In genomic region chr4:2786794-2787229, GRCh38 we compare ENCODE assay signal across 9 cellular contexts. TPM values are rescaled to one million over a fixed set of nuclear protein-coding genes. Genes with fewer than 3 reads are reported as not detected.
DNase-seq lines count a peak whose midpoint lies in the region; ATAC-seq, FAIRE-seq and TF ChIP-seq lines count a peak whose summit lies in the region.
"Had no signal": no experiment of that assay in that cellular context is flagged by ENCODE, and none has a peak within 500 bp of the region (broad histone marks: within the 10 kb centered on the region; RNA-seq: fewer than 3 reads in every experiment).

No MANE protein-coding gene starts in this region.

- no peaks in the 10 kb centered on the region for H3K27me3 ChIP-seq in CD8-positive, alpha-beta memory T cell (ENCODE audit: insufficient read depth, low read length, poor library complexity, severe bottlenecking)
- no peaks in the 10 kb centered on the region for H3K27me3 ChIP-seq in mesendoderm (ENCODE audit: insufficient read depth, low read length, poor library complexity)

- H3K4me1 ChIP-seq in CD8-positive, alpha-beta memory T cell (ENCODE audit: insufficient read depth, low read length) = peaks cover 36% of the 10 kb centered on the region
- no peaks in the 10 kb centered on the region for H3K4me1 ChIP-seq in mesendoderm (ENCODE audit: control insufficient read depth, low read depth, low read length)

- H3K56ac ChIP-seq in mesendoderm (ENCODE audit: low read length) = peak overlapping the region; percentile 34

- WGBS in mesendoderm (ENCODE audit: extremely low coverage, insufficient coverage, low lambda C conversion rate) = no CpG with 5 or more reads among the region's 9 CpGs

- CTCF ChIA-PET in CD8-positive, alpha-beta memory T cell (lab: Charles Lee) = interaction anchor here (1.2 to 2.4 kb wide), 2 partner anchors 23 to 144 kb away, joined by 4 to 9 read pairs; no protein-coding TSS in a partner anchor
- CTCF ChIA-PET in activated CD8-positive, alpha-beta T cell treated with anti-CD3 and anti-CD28 coated beads, Interleukin-2, amount 10 ng/mL, durations not matched to agents 7 days and 5 days (lab: Charles Lee) = interaction anchor here (0.7 to 1.2 kb wide), 2 partner anchors 12 to 23 kb away, joined by 4 read pairs; no protein-coding TSS in a partner anchor

- H3K4me3 Mint-ChIP-seq in CD8-positive, alpha-beta memory T cell = peak overlapping the region in 3 of 7 donors; percentile 47 to 74 (median 65)
- no peak overlapping the region for H3K4me3 Mint-ChIP-seq in activated CD8-positive, alpha-beta T cell treated with anti-CD3 and anti-CD28 coated beads, Interleukin-2, amount 10 ng/mL, durations not matched to agents 7 days and 5 days

- peaks cover 5 to 13% (median 7%) of the 10 kb centered on the region in 5 donors for H3K9me3 Mint-ChIP-seq in CD8-positive, alpha-beta memory T cell
- H3K9me3 Mint-ChIP-seq in activated CD8-positive, alpha-beta T cell treated with anti-CD3 and anti-CD28 coated beads, Interleukin-2, amount 10 ng/mL, durations not matched to agents 7 days and 5 days (ENCODE audit: insufficient read depth) = no peaks in the 10 kb centered on the region

- H3K4me2 ChIP-seq in mesendoderm (ENCODE audit: low read length) = no peak overlapping the region

- no peak overlapping the region for H3K4ac ChIP-seq in mesendoderm (ENCODE audit: low read depth, low read length)

- POLR2A ChIA-PET in CD8-positive, alpha-beta memory T cell (lab: Charles Lee) = interaction anchor here (1.4 kb wide), 1 partner anchor 25 kb away, joined by 4 read pairs; no protein-coding TSS in a partner anchor
- POLR2A ChIA-PET in activated CD8-positive, alpha-beta T cell treated with anti-CD3 and anti-CD28 coated beads, Interleukin-2, amount 10 ng/mL, durations not matched to agents 7 days and 5 days (lab: Charles Lee) = interaction anchor here (0.9 to 1.6 kb wide), 2 partner anchors 11 to 12 kb away, joined by 3 to 11 read pairs; no protein-coding TSS in a partner anchor

- H3K23ac ChIP-seq in mesendoderm (ENCODE audit: low read length) = no peak overlapping the region

- no peak overlapping the region for H2BK15ac ChIP-seq in mesendoderm (replicated peaks; ENCODE audit: low read depth)

- H3K18ac ChIP-seq in mesendoderm (ENCODE audit: low read length) = no peak overlapping the region

- H4K5ac ChIP-seq in mesendoderm (ENCODE audit: low read length) = no peak overlapping the region

- no peak for TF ChIP-seq CTCF in D721Med (IDR thresholded peaks at IDR 0.05; ENCODE audit: insufficient read depth, missing control alignments)

- ATAC-seq in GM21786 (IDR thresholded peaks at IDR 0.05; ENCODE audit: unreplicated experiment) = peak; percentile 11
- ATAC-seq in activated CD8-positive, alpha-beta T cell treated with anti-CD3 and anti-CD28 coated beads, Interleukin-2, amount 10 ng/mL, durations not matched to agents 7 days and 5 days = no peak

- H4K8ac ChIP-seq in mesendoderm (ENCODE audit: low read depth, low read length) = no peak overlapping the region

- H3K27ac ChIP-seq in CD8-positive, alpha-beta memory T cell (ENCODE audit: low read depth, low read length) = peak overlapping the region; percentile 43
- H3K27ac ChIP-seq in mesendoderm (ENCODE audit: low read depth, low read length) = no peak overlapping the region

- H3K79me2 ChIP-seq in mesendoderm (ENCODE audit: control insufficient read depth, insufficient read depth, low read length) = no peaks in the 10 kb centered on the region

- no peaks in the 10 kb centered on the region for H3K9me3 ChIP-seq in CD8-positive, alpha-beta memory T cell (ENCODE audit: low read length)
- H3K9me3 ChIP-seq: mucosa of descending colon had no signal

- peaks cover 0 to 11% (median 0%) of the 10 kb centered on the region in 3 donors for H3K36me3 Mint-ChIP-seq in CD8-positive, alpha-beta memory T cell
- no peaks in the 10 kb centered on the region for H3K36me3 Mint-ChIP-seq in activated CD8-positive, alpha-beta T cell treated with anti-CD3 and anti-CD28 coated beads, Interleukin-2, amount 10 ng/mL, durations not matched to agents 7 days and 5 days (ENCODE audit: low read depth)

- H3K27ac Mint-ChIP-seq in CD8-positive, alpha-beta memory T cell = peak overlapping the region; percentile 87 to 97 (median 92)
- peak overlapping the region; percentile 81 for H3K27ac Mint-ChIP-seq in activated CD8-positive, alpha-beta T cell treated with anti-CD3 and anti-CD28 coated beads, Interleukin-2, amount 10 ng/mL, durations not matched to agents 7 days and 5 days

- no peak for FAIRE-seq in D721Med (lab: Jason Lieb, UNC)

- H3K36me3 ChIP-seq in CD8-positive, alpha-beta memory T cell (ENCODE audit: insufficient read depth, low read length) = no peaks in the 10 kb centered on the region
- H3K36me3 ChIP-seq in mesendoderm (ENCODE audit: control insufficient read depth, insufficient read depth, low read length) = no peaks in the 10 kb centered on the region

- no peak overlapping the region for H2AK5ac ChIP-seq in mesendoderm (ENCODE audit: low read length)

- peaks cover 34 to 68% (median 49%) of the 10 kb centered on the region in 3 donors for H3K4me1 Mint-ChIP-seq in CD8-positive, alpha-beta memory T cell
- H3K4me1 Mint-ChIP-seq in activated CD8-positive, alpha-beta T cell treated with anti-CD3 and anti-CD28 coated beads, Interleukin-2, amount 10 ng/mL, durations not matched to agents 7 days and 5 days (ENCODE audit: low read depth) = peaks cover 42% of the 10 kb centered on the region

- no peak overlapping the region for H2BK5ac ChIP-seq in mesendoderm (ENCODE audit: low read length)

- no peaks in the 10 kb centered on the region for H3K27me3 Mint-ChIP-seq in CD8-positive, alpha-beta memory T cell
- H3K27me3 Mint-ChIP-seq in activated CD8-positive, alpha-beta T cell treated with anti-CD3 and anti-CD28 coated beads, Interleukin-2, amount 10 ng/mL, durations not matched to agents 7 days and 5 days (ENCODE audit: low read depth) = peaks cover 7% of the 10 kb centered on the region

- H3K4me3 ChIP-seq in CD8-positive, alpha-beta memory T cell (ENCODE audit: low read length) = no peak overlapping the region
- H3K4me3 ChIP-seq in mesendoderm (ENCODE audit: low read length) = no peak overlapping the region
- H3K4me3 ChIP-seq: mucosa of descending colon had no signal

- no peak for DNase-seq in CD8-positive, alpha-beta memory T cell
- no peak for DNase-seq in activated CD8-positive, alpha-beta T cell treated with anti-CD3 and anti-CD28 coated beads, Interleukin-2, amount 10 ng/mL, durations not matched to agents 7 days and 5 days
- DNase-seq in mesendoderm = no peak
- DNase-seq in COLO668 (lab: John Stamatoyannopoulos, UW; ENCODE audit: unreplicated experiment) = no peak
- DNase-seq in D721Med (ENCODE audit: insufficient read length, low spot score) = no peak
- DNase-seq in SW 1271 (lab: John Stamatoyannopoulos, UW) = no peak
- DNase-seq in ureter (ENCODE audit: low spot score) = no peak

- H2BK120ac ChIP-seq in mesendoderm (ENCODE audit: low read depth, low read length) = no peak overlapping the region

- no peaks in the 10 kb centered on the region for H3K79me1 ChIP-seq in mesendoderm (ENCODE audit: low read length)

- H3K9ac ChIP-seq in mesendoderm (ENCODE audit: low read length) = no peak overlapping the region

RNA-seq across cellular contexts. Expression of gene SH3BP2, which starts 6.1 kb away (rescaled TPM):
- 10 to 100 TPM; 68.8 to 75.4 TPM for total RNA-seq in CD8-positive, alpha-beta memory T cell
- 35.7 TPM for polyA plus RNA-seq in CD8-positive, alpha-beta memory T cell
- total RNA-seq in activated CD8-positive, alpha-beta T cell treated with anti-CD3 and anti-CD28 coated beads, Interleukin-2, amount 10 ng/mL, durations not matched to agents 7 days and 5 days = 10 to 100 TPM; 88.2 to 93.0 TPM
- polyA plus RNA-seq in mesendoderm (2013, experiment 1 of 2) = 19.3 TPM
- 19.0 TPM for polyA plus RNA-seq in mesendoderm (2013, experiment 2 of 2)
- 109 TPM for total RNA-seq in ureter

RNA-seq across cellular contexts. Expression of gene TNIP2, which starts 30.7 kb away (rescaled TPM):
- total RNA-seq in CD8-positive, alpha-beta memory T cell = 10 to 100 TPM; 87.7 to 92.3 TPM
- polyA plus RNA-seq in CD8-positive, alpha-beta memory T cell = 57.4 TPM
- total RNA-seq in activated CD8-positive, alpha-beta T cell treated with anti-CD3 and anti-CD28 coated beads, Interleukin-2, amount 10 ng/mL, durations not matched to agents 7 days and 5 days = 10 to 100 TPM; 42.3 to 44.3 TPM
- polyA plus RNA-seq in mesendoderm (2013, experiment 1 of 2) = 23.2 TPM
- 25.0 TPM for polyA plus RNA-seq in mesendoderm (2013, experiment 2 of 2)
- 41.0 TPM for total RNA-seq in ureter

RNA-seq across cellular contexts. Expression of gene ADD1, which starts 56.8 kb away (rescaled TPM):
- 100 to 1,000 TPM; 185 to 192 TPM for total RNA-seq in CD8-positive, alpha-beta memory T cell
- polyA plus RNA-seq in CD8-positive, alpha-beta memory T cell = 217 TPM
- total RNA-seq in activated CD8-positive, alpha-beta T cell treated with anti-CD3 and anti-CD28 coated beads, Interleukin-2, amount 10 ng/mL, durations not matched to agents 7 days and 5 days = 100 to 1,000 TPM; 252 to 255 TPM
- 202 TPM for polyA plus RNA-seq in mesendoderm (2013, experiment 1 of 2)
- 195 TPM for polyA plus RNA-seq in mesendoderm (2013, experiment 2 of 2)
- 416 TPM for total RNA-seq in ureter
